In genomic region chr18:26322892-26323653, GRCh38 we compare ENCODE assay signal across 17 cellular contexts.
DNase-seq lines count a peak whose midpoint lies in the region; ATAC-seq, FAIRE-seq and TF ChIP-seq lines count a peak whose summit lies in the region.
"Had no signal": no experiment of that assay in that cellular context is flagged by ENCODE, and none has a peak within 500 bp of the region (broad histone marks: within the 10 kb centered on the region; RNA-seq: fewer than 3 reads in every experiment).

No MANE protein-coding gene starts in this region.

- H3K27ac ChIP-seq in fibroblast of lung (ENCODE audit: insufficient read depth, low read length) (no peak overlapping the region), osteoblast (ENCODE audit: low read depth, low read length) (peak overlapping the region; percentile 34)
- H3K27ac ChIP-seq: coronary artery had no signal

- H3K36me3 ChIP-seq in fibroblast of lung (ENCODE audit: control insufficient read depth, insufficient read depth, low read length), result no peaks in the 10 kb centered on the region
- H3K36me3 ChIP-seq in osteoblast (ENCODE audit: insufficient read depth, low read length), result no peaks in the 10 kb centered on the region

- no peaks in the 10 kb centered on the region for H3K27me3 ChIP-seq in fibroblast of lung (ENCODE audit: control insufficient read depth, insufficient read depth, low read length)
- H3K27me3 ChIP-seq in osteoblast (ENCODE audit: insufficient read depth, low read length), result no peaks in the 10 kb centered on the region

- no peak for DNase-seq in GM19239 (ENCODE audit: insufficient read length, low spot score)
- DNase-seq in RKO (ENCODE audit: low spot score), result peak; percentile 15
- peak; percentile 31 to 58 for DNase-seq in fibroblast of lung (ENCODE audit: low read depth in 2 of 2)
- no peak for DNase-seq in osteoblast (ENCODE audit: insufficient read length, low spot score, missing footprints)
- DNase-seq in NCI-H128 (lab: John Stamatoyannopoulos, UW; ENCODE audit: unreplicated experiment), result no peak
- DNase-seq in T-helper 2 cell, result no peak
- DNase-seq: activated B cell treated with CpG ODN at 0.5 μM for 24 hours; activated CD8-positive, alpha-beta T cell treated with anti-CD3 and anti-CD28 coated beads, Interleukin-2, amount 10 ng/mL, durations not matched to agents 7 days and 5 days; H9; hippocampal formation; kidney glomerular epithelial cell; NCI-H1048; NCI-H2171 treated with DMSO at 0.1 percent for 48 hours; right cardiac atrium; stimulated activated CD4-positive, alpha-beta T cell treated with anti-CD3 and anti-CD28 coated beads, Interleukin-2, amount 100 ng/mL, for 24 hours had no signal

- H4K20me1 ChIP-seq in fibroblast of lung (ENCODE audit: control insufficient read depth, extremely low read depth, insufficient read depth, low read length) (no peaks in the 10 kb centered on the region), osteoblast (ENCODE audit: insufficient read depth, low read length) (no peaks in the 10 kb centered on the region)

- TF ChIP-seq CTCF in fibroblast of lung (conservative IDR thresholded peaks at IDR 0.05 in 1 of 2, IDR thresholded peaks at IDR 0.05 in 1 of 2; ENCODE audit: low read depth in 1 of 2, low read length in 2 of 2) (no peak), osteoblast (IDR thresholded peaks at IDR 0.05; ENCODE audit: extremely low read depth, low read depth, low read length) (no peak)

- H3K4me1 ChIP-seq in fibroblast of lung (ENCODE audit: control insufficient read depth, extremely low read depth, insufficient read depth, low read length) (no peaks in the 10 kb centered on the region), osteoblast (ENCODE audit: insufficient read depth, low read length) (no peaks in the 10 kb centered on the region)

- H2AFZ ChIP-seq in fibroblast of lung (ENCODE audit: low read length) (no peak overlapping the region), osteoblast (ENCODE audit: low read length) (no peak overlapping the region)

- H3K4me2 ChIP-seq in fibroblast of lung (ENCODE audit: extremely low read depth, insufficient read depth, low read length), result no peak overlapping the region
- H3K4me2 ChIP-seq in osteoblast (ENCODE audit: insufficient read depth, low read length), result no peak overlapping the region

- ATAC-seq in HG02571 (IDR thresholded peaks at IDR 0.05; ENCODE audit: unreplicated experiment), result no peak
- ATAC-seq: activated CD8-positive, alpha-beta T cell treated with anti-CD3 and anti-CD28 coated beads, Interleukin-2, amount 10 ng/mL, durations not matched to agents 7 days and 5 days; right cardiac atrium had no signal

- H3K9me3 ChIP-seq in fibroblast of lung (ENCODE audit: control insufficient read depth, insufficient read depth, low read depth, low read length) (no peaks in the 10 kb centered on the region), osteoblast (ENCODE audit: low read depth, low read length) (no peaks in the 10 kb centered on the region)

- peak; percentile 18 for FAIRE-seq in GM19239 (lab: Jason Lieb, UNC)

- H3K9ac ChIP-seq in fibroblast of lung (ENCODE audit: insufficient read depth, low read length), result no peak overlapping the region

- no peak overlapping the region for H3K4me3 ChIP-seq in fibroblast of lung (replicated peaks in 1 of 4; ENCODE audit: control extremely low read depth in 1 of 4, insufficient read depth in 1 of 4, low read depth in 3 of 4, low read length in 4 of 4)
- no peak overlapping the region for H3K4me3 ChIP-seq in osteoblast (ENCODE audit: insufficient read depth, low read length)
- H3K4me3 ChIP-seq: coronary artery had no signal

- H3K79me2 ChIP-seq in fibroblast of lung (ENCODE audit: control insufficient read depth, insufficient read depth, low read length) (no peaks in the 10 kb centered on the region), osteoblast (ENCODE audit: insufficient read depth, low read length) (no peaks in the 10 kb centered on the region)

Comparison
In these comparisons a context has a peak if more than half of its experiments do, and no peak if none do; other contexts are left out.
1. DNase-seq: peak in RKO (single experiment) and fibroblast of lung (2 of 2); none in GM19239 (single experiment), osteoblast (single experiment), NCI-H128 (single experiment) and T-helper 2 cell (0 of 5).